In genomic region chr11:67167715-67168114, GRCh38 we compare ENCODE assay signal across 1 cellular context.
TF ChIP-seq lines count a peak whose summit lies in the region.

No MANE protein-coding gene starts in this region.

TF ChIP-seq in IMR-90, 13 proteins besides CTCF, POLR2A, EP300 and RAD21 (continued from another document):
- TF ChIP-seq SMC3 (IDR thresholded peaks at IDR 0.05; ENCODE audit: low read depth, low read length) (no peak), NFE2L2 (IDR thresholded peaks at IDR 0.05; ENCODE audit: low read depth, low read length) (no peak), RCOR1 (IDR thresholded peaks at IDR 0.05; ENCODE audit: insufficient replicate concordance, low read length) (no peak), MAFK (IDR thresholded peaks at IDR 0.05; ENCODE audit: low read depth, low read length) (no peak)
